Comparison of ENCODE assay signal across 20 cellular contexts in the genomic region with DNA sequence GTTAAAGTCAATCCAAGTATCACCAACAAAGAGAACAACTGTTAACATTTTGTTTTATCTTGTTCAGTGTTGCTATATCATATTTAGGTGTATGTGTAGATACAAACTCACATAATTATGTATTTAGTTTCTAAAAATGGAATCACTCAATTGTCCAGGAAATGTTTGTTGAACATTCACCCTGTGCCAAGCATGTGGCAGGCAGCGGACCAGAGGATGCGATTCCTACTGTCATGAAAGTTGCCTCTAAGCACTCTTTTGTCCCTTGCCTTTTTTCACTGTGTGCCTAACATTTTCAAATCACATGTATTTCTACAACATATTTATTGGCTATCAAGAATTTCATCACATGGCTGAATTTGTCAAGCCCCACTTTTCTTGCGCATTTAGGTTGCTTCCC.
"Had no signal": no experiment of that assay in that cellular context is flagged by ENCODE, and none has a peak within 500 bp of the region (broad histone marks: within the 10 kb centered on the region; RNA-seq: fewer than 3 reads in every experiment).

No MANE protein-coding gene starts in this region.

- H3K9me3 Mint-ChIP-seq: activated B cell treated with CpG ODN at 0.5 μM for 24 hours; activated CD4-positive, alpha-beta T cell treated with anti-CD3 and anti-CD28 coated beads, Interleukin-2, amount 10 ng/mL, durations not matched to agents 24 days and 14 days; activated naive CD4-positive, alpha-beta T cell treated with anti-CD3 and anti-CD28 coated beads, Interleukin-2, amount 50 U/mL, for 24 hours; activated T-helper 17 cell treated with anti-CD3 and anti-CD28 coated beads, Interleukin-2, amount 50 U/mL, for 72 hours; T-cell had no signal

- H3K27ac ChIP-seq: breast epithelium, KMS-11, SK-N-MC had no signal

- H3K4me1 ChIP-seq: breast epithelium had no signal

- H3K4me3 ChIP-seq: breast epithelium, MG63, SK-N-MC had no signal

- H3K36me3 Mint-ChIP-seq: activated naive CD4-positive, alpha-beta T cell treated with anti-CD3 and anti-CD28 coated beads, Interleukin-2, amount 50 U/mL, for 24 hours; T-cell had no signal

- H3K9me3 ChIP-seq: breast epithelium, MG63 had no signal

- H3K27ac Mint-ChIP-seq: activated B cell treated with CpG ODN at 0.5 μM for 24 hours; activated CD4-positive, alpha-beta T cell treated with anti-CD3 and anti-CD28 coated beads, Interleukin-2, amount 10 ng/mL, durations not matched to agents 24 days and 14 days; activated T-helper 17 cell treated with anti-CD3 and anti-CD28 coated beads, Interleukin-2, amount 50 U/mL, for 72 hours; T-cell had no signal

- H3K27me3 ChIP-seq: breast epithelium, MG63 had no signal

- H3K4me3 Mint-ChIP-seq: activated B cell treated with CpG ODN at 0.5 μM for 24 hours; activated CD4-positive, alpha-beta T cell treated with anti-CD3 and anti-CD28 coated beads, Interleukin-2, amount 10 ng/mL, durations not matched to agents 24 days and 14 days; activated naive CD4-positive, alpha-beta T cell treated with anti-CD3 and anti-CD28 coated beads, Interleukin-2, amount 50 U/mL, for 24 hours; activated T-helper 17 cell treated with anti-CD3 and anti-CD28 coated beads, Interleukin-2, amount 50 U/mL, for 72 hours; T-cell had no signal

- DNase-seq: activated B cell treated with CpG ODN at 0.5 μM for 24 hours; activated CD4-positive, alpha-beta T cell treated with anti-CD3 and anti-CD28 coated beads for 1 hour; activated CD4-positive, alpha-beta T cell treated with anti-CD3 and anti-CD28 coated beads, Interleukin-2, amount 10 ng/mL, durations not matched to agents 24 days and 14 days; activated CD4-positive, alpha-beta T cell treated with anti-CD3 and anti-CD28 coated beads, Interleukin-2, amount 50 U/mL, for 48 hours; activated CD8-positive, alpha-beta memory T cell treated with anti-CD3 and anti-CD28 coated beads for 24 hours; activated naive CD4-positive, alpha-beta T cell; activated T-cell treated with anti-CD3 and anti-CD28 coated beads, Interleukin-2, amount 50 U/mL, for 48 hours; NCI-H1105 treated with DMSO at 0.1 percent for 48 hours; NCI-H1436 treated with DMSO at 0.1 percent for 48 hours; NCI-H446; T-cell; T-helper 2 cell had no signal

- H3K4me1 Mint-ChIP-seq: activated CD4-positive, alpha-beta T cell treated with anti-CD3 and anti-CD28 coated beads, Interleukin-2, amount 10 ng/mL, durations not matched to agents 24 days and 14 days; activated naive CD4-positive, alpha-beta T cell treated with anti-CD3 and anti-CD28 coated beads, Interleukin-2, amount 50 U/mL, for 24 hours; activated T-helper 17 cell treated with anti-CD3 and anti-CD28 coated beads, Interleukin-2, amount 50 U/mL, for 72 hours; T-cell had no signal

- ATAC-seq: activated T-helper 17 cell treated with anti-CD3 and anti-CD28 coated beads, Interleukin-2, amount 50 U/mL, for 72 hours; PC-3; Right ventricle myocardium inferior; T-cell had no signal

- H3K36me3 ChIP-seq: breast epithelium, MG63 had no signal
